Comparison of ENCODE assay signal across 22 cellular contexts in genomic region chr11:123392813-123393212, GRCh38.
"Had no signal": no experiment of that assay in that cellular context is flagged by ENCODE, and none has a peak within 500 bp of the region (broad histone marks: within the 10 kb centered on the region; RNA-seq: fewer than 3 reads in every experiment).

No MANE protein-coding gene starts in this region.

- H3K27ac ChIP-seq: body of pancreas, coronary artery, esophagus squamous epithelium, skin epidermis, tibial nerve, uterus had no signal

- H3K4me3 ChIP-seq: body of pancreas, coronary artery, esophagus squamous epithelium, skin epidermis, tibial nerve, uterus had no signal

- H3K36me3 ChIP-seq: esophagus squamous epithelium, tibial nerve, uterus had no signal

- H3K4me3 Mint-ChIP-seq: activated T-cell treated with anti-CD3 and anti-CD28 coated beads, Interleukin-2, amount 50 U/mL, for 4 hours; memory B cell; naive thymus-derived CD8-positive, alpha-beta T cell had no signal

- H3K4me1 ChIP-seq: body of pancreas, esophagus squamous epithelium, tibial nerve, uterus had no signal

- H3K4me1 Mint-ChIP-seq: memory B cell; naive thymus-derived CD8-positive, alpha-beta T cell had no signal

- H3K9me3 Mint-ChIP-seq: activated naive CD4-positive, alpha-beta T cell treated with anti-CD3 and anti-CD28 coated beads, Interleukin-2, amount 50 U/mL, for 72 hours; activated T-cell treated with anti-CD3 and anti-CD28 coated beads, Interleukin-2, amount 50 U/mL, for 4 hours; memory B cell; naive thymus-derived CD8-positive, alpha-beta T cell had no signal

- ATAC-seq: activated naive CD4-positive, alpha-beta T cell treated with anti-CD3 and anti-CD28 coated beads, Interleukin-2, amount 50 U/mL, for 72 hours; activated T-cell treated with anti-CD3 and anti-CD28 coated beads, Interleukin-2, amount 50 U/mL, for 4 hours; body of pancreas; left ventricle myocardium superior; naive thymus-derived CD8-positive, alpha-beta T cell; right cardiac atrium had no signal

- H3K27me3 Mint-ChIP-seq: memory B cell had no signal

- H3K36me3 Mint-ChIP-seq: memory B cell; naive thymus-derived CD8-positive, alpha-beta T cell had no signal

- H3K27me3 ChIP-seq: body of pancreas, tibial nerve, uterus had no signal

- H3K9me3 ChIP-seq: body of pancreas, esophagus squamous epithelium, tibial nerve, uterus had no signal

- DNase-seq: activated CD4-positive, alpha-beta T cell treated with anti-CD3 and anti-CD28 coated beads, Interleukin-2, amount 50 U/mL, for 4 hours; activated gamma-delta T cell; activated T-cell treated with anti-CD3 and anti-CD28 coated beads, Interleukin-2, amount 50 U/mL, for 4 hours; amniotic stem cell; body of pancreas; central memory CD4-positive, alpha-beta T cell; esophagus squamous epithelium; foreskin fibroblast; hypothalamus; left ventricle myocardium superior; naive thymus-derived CD8-positive, alpha-beta T cell; nucleus accumbens; right cardiac atrium; stimulated activated CD4-positive, alpha-beta T cell treated with anti-CD3 and anti-CD28 coated beads, Interleukin-4, amount 100 ng/mL, for 24 hours; stimulated activated naive CD4-positive, alpha-beta T cell treated with Interleukin-2 at 50 U/mL for 16 hours; substantia nigra; uterus had no signal

- H3K27ac Mint-ChIP-seq: activated naive CD4-positive, alpha-beta T cell treated with anti-CD3 and anti-CD28 coated beads, Interleukin-2, amount 50 U/mL, for 72 hours; memory B cell; naive thymus-derived CD8-positive, alpha-beta T cell had no signal
